ENCODE assay signal across 17 cellular contexts in genomic region chr7:138970979-138971378, GRCh38.
"Had no signal": no experiment of that assay in that cellular context is flagged by ENCODE, and none has a peak within 500 bp of the region (broad histone marks: within the 10 kb centered on the region; RNA-seq: fewer than 3 reads in every experiment).

No MANE protein-coding gene starts in this region.

- H3K4me1 ChIP-seq: foreskin keratinocyte had no signal

- H3K27ac ChIP-seq: foreskin keratinocyte, thoracic aorta had no signal

- H3K9me3 ChIP-seq: thoracic aorta had no signal

- DNase-seq: activated CD4-positive, alpha-beta T cell treated with anti-CD3 and anti-CD28 coated beads for 4 hours; activated CD4-positive, alpha-beta T cell treated with anti-CD3 and anti-CD28 coated beads, Interleukin-2, amount 50 U/mL, for 48 hours; activated CD4-positive, CD25-positive, alpha-beta regulatory T cell; activated naive CD4-positive, alpha-beta T cell treated with anti-CD3 and anti-CD28 coated beads for 36 hours; activated naive CD8-positive, alpha-beta T cell treated with anti-CD3 and anti-CD28 coated beads, Interleukin-2, amount 50 U/mL, for 24 hours; activated T-cell treated with anti-CD3 and anti-CD28 coated beads, Interleukin-2, amount 50 U/mL, for 48 hours; dermis blood vessel endothelial cell; effector CD8-positive, alpha-beta T cell; foreskin keratinocyte; glutamatergic neuron; nephron progenitor cell; retina; stimulated activated CD4-positive, alpha-beta T cell treated with anti-CD3 and anti-CD28 coated beads, Interleukin-2, amount 100 ng/mL, for 48 hours; stimulated activated CD8-positive, alpha-beta memory T cell treated with anti-CD3 and anti-CD28 coated beads, Interleukin-4, amount 100 ng/mL, for 48 hours; stimulated activated naive CD4-positive, alpha-beta T cell; T1000 had no signal

- H3K36me3 ChIP-seq: thoracic aorta had no signal

- H3K4me3 ChIP-seq: thoracic aorta had no signal

- ATAC-seq: activated naive CD8-positive, alpha-beta T cell treated with anti-CD3 and anti-CD28 coated beads, Interleukin-2, amount 50 U/mL, for 24 hours; foreskin keratinocyte had no signal

- H3K27me3 ChIP-seq: foreskin keratinocyte had no signal
